Comparison of ENCODE assay signal across 1 cellular context in the genomic region with DNA sequence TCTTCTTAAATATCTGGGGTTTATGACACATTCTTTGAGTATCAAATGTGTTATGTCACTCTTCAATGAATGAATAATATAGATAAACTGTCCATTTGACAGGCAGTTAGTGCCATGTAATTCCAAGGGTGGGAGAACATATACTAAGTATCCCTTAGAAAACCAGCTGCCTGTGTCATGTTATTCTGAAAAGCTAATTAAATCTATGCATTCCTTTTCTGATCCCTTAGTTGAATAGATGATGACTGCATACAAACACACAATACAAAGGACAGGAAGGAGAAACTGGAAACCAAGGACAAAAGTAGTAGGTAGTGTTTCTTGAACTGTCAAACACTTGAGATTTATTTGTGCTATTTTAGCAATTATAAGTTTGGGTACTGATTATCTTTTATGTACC.
TF ChIP-seq lines count a peak whose summit lies in the region.

No MANE protein-coding gene starts in this region.

TF ChIP-seq in IMR-90, 13 proteins besides CTCF, POLR2A, EP300 and RAD21 (continued from another document):
- TF ChIP-seq, protein P1, sequence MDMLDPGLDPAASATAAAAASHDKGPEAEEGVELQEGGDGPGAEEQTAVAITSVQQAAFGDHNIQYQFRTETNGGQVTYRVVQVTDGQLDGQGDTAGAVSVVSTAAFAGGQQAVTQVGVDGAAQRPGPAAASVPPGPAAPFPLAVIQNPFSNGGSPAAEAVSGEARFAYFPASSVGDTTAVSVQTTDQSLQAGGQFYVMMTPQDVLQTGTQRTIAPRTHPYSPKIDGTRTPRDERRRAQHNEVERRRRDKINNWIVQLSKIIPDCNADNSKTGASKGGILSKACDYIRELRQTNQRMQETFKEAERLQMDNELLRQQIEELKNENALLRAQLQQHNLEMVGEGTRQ (IDR thresholded peaks at IDR 0.05; ENCODE audit: low read depth, low read length) = no peak
- TF ChIP-seq BHLHE40 (IDR thresholded peaks at IDR 0.05; ENCODE audit: low read depth, low read length) (no peak), MAFK (IDR thresholded peaks at IDR 0.05; ENCODE audit: low read depth, low read length) (no peak), MXI1 (IDR thresholded peaks at IDR 0.05; ENCODE audit: borderline replicate concordance, low read depth, low read length) (no peak), MAZ (IDR thresholded peaks at IDR 0.05; ENCODE audit: borderline replicate concordance, low read depth, low read length) (no peak), RCOR1 (IDR thresholded peaks at IDR 0.05; ENCODE audit: insufficient replicate concordance, low read length) (no peak), RFX5 (IDR thresholded peaks at IDR 0.05; ENCODE audit: low read depth, low read length) (no peak), CEBPB (IDR thresholded peaks at IDR 0.05; ENCODE audit: low read depth, low read length) (no peak), SMC3 (IDR thresholded peaks at IDR 0.05; ENCODE audit: low read depth, low read length) (no peak)
